Comparison of ENCODE assay signal across 8 cellular contexts in genomic region chr3:58874248-58874741, GRCh38.
A peak's percentile ranks its signal among the peaks of the same experiment; 100 is the strongest.
DNase-seq lines count a peak whose midpoint lies in the region; ATAC-seq and TF ChIP-seq lines count a peak whose summit lies in the region.

No MANE protein-coding gene starts in this region.

- DNase-seq in activated naive CD4-positive, alpha-beta T cell treated with anti-CD3 and anti-CD28 coated beads, Interleukin-2, amount 50 U/mL, for 72 hours (ENCODE audit: low spot score in 2 of 2) = peak in 1 of 2 donors; percentile 6
- no peak for DNase-seq in activated naive CD4-positive, alpha-beta T cell treated with Interleukin-2 at 50 U/mL for 16 hours
- no peak for DNase-seq in stimulated activated naive CD8-positive, alpha-beta T cell treated with anti-CD3 and anti-CD28 coated beads, Interleukin-15, Interleukin-2, amounts not matched to agents 100 U/mL and 50 U/mL, for 24 hours
- no peak for DNase-seq in left colon
- no peak for DNase-seq in endothelial cell (ENCODE audit: low spot score)

- no peaks in the 10 kb centered on the region; the same call in 1 of the 2 replicates for H4K20me1 ChIP-seq in OCI-LY3 (ENCODE audit: insufficient read depth, low read length)

- no peaks in the 10 kb centered on the region for H3K79me2 ChIP-seq in OCI-LY3 (ENCODE audit: low read length)

- H3K4me1 Mint-ChIP-seq in endothelial cell (ENCODE audit: unreplicated experiment) = peaks cover 9% of the 10 kb centered on the region

- TF ChIP-seq CTCF in OCI-LY3 (IDR thresholded peaks at IDR 0.05; ENCODE audit: low read depth, low read length) = no peak
- TF ChIP-seq CTCF in endothelial cell (IDR thresholded peaks at IDR 0.05; ENCODE audit: unreplicated experiment) = no peak

- H3K4me3 Mint-ChIP-seq in endothelial cell (ENCODE audit: unreplicated experiment) = no peak overlapping the region

- H3K4me1 ChIP-seq in OCI-LY3 (ENCODE audit: low read length) = peaks cover 20% of the 10 kb centered on the region

- H3K4me3 ChIP-seq in OCI-LY3 (ENCODE audit: low read length) = peak overlapping the region; percentile 25

- no peaks in the 10 kb centered on the region for H3K36me3 ChIP-seq in OCI-LY3 (replicated peaks; ENCODE audit: low read depth, low read length)

- H3K27me3 ChIP-seq in OCI-LY3 (ENCODE audit: low read depth, low read length) = peaks cover 47% of the 10 kb centered on the region

- no peaks in the 10 kb centered on the region for H3K9me3 Mint-ChIP-seq in activated naive CD4-positive, alpha-beta T cell treated with anti-CD3 and anti-CD28 coated beads, Interleukin-2, amount 50 U/mL, for 72 hours
- no peaks in the 10 kb centered on the region for H3K9me3 Mint-ChIP-seq in endothelial cell (ENCODE audit: unreplicated experiment)

- peak overlapping the region; percentile 11; the same call in 1 of the 2 replicates for H3K9ac ChIP-seq in OCI-LY3 (ENCODE audit: low read length)

- ATAC-seq in activated naive CD4-positive, alpha-beta T cell treated with anti-CD3 and anti-CD28 coated beads, Interleukin-2, amount 50 U/mL, for 72 hours = peak; percentile 75 to 78
- ATAC-seq in HG02870 (IDR thresholded peaks at IDR 0.05; ENCODE audit: unreplicated experiment) = peak; percentile 81
- peak; percentile 41 for ATAC-seq in stimulated activated naive CD8-positive, alpha-beta T cell treated with anti-CD3 and anti-CD28 coated beads, Interleukin-15, Interleukin-2, amounts not matched to agents 100 U/mL and 50 U/mL, for 24 hours
- ATAC-seq in left colon = no peak
- no peak for ATAC-seq in HG03025 (IDR thresholded peaks at IDR 0.05; ENCODE audit: low FRiP score, unreplicated experiment)

- peak overlapping the region; percentile 80 to 89 for H3K27ac Mint-ChIP-seq in activated naive CD4-positive, alpha-beta T cell treated with anti-CD3 and anti-CD28 coated beads, Interleukin-2, amount 50 U/mL, for 72 hours
- no peak overlapping the region for H3K27ac Mint-ChIP-seq in endothelial cell (ENCODE audit: unreplicated experiment)

- no peak overlapping the region for H2AFZ ChIP-seq in OCI-LY3 (ENCODE audit: low read depth, low read length)

- no peaks in the 10 kb centered on the region for H3K9me3 ChIP-seq in OCI-LY3 (ENCODE audit: insufficient read depth, low read length)

- no peaks in the 10 kb centered on the region for H3K36me3 Mint-ChIP-seq in activated naive CD4-positive, alpha-beta T cell treated with anti-CD3 and anti-CD28 coated beads, Interleukin-2, amount 50 U/mL, for 72 hours
- no peaks in the 10 kb centered on the region for H3K36me3 Mint-ChIP-seq in endothelial cell (ENCODE audit: low read depth, unreplicated experiment)

- intact Hi-C loops in left colon (cut with DNase I, micrococcal nuclease) = no loop called here

- peak overlapping the region; percentile 56 for H3K4me2 ChIP-seq in OCI-LY3 (ENCODE audit: low read length)

- H3K27me3 Mint-ChIP-seq in endothelial cell (ENCODE audit: unreplicated experiment) = no peaks in the 10 kb centered on the region

- H3K27ac ChIP-seq in OCI-LY3 (ENCODE audit: low read length) = peak overlapping the region; percentile 56

Comparison
In these comparisons a context has a peak if more than half of its experiments do, and no peak if none do; other contexts are left out.
1. ATAC-seq: peak in activated naive CD4-positive, alpha-beta T cell treated with anti-CD3 and anti-CD28 coated beads, Interleukin-2, amount 50 U/mL, for 72 hours (2 of 2), HG02870 (single experiment) and stimulated activated naive CD8-positive, alpha-beta T cell treated with anti-CD3 and anti-CD28 coated beads, Interleukin-15, Interleukin-2, amounts not matched to agents 100 U/mL and 50 U/mL, for 24 hours (single experiment); none in left colon (single experiment) and HG03025 (single experiment).